ENCODE assay signal across 9 cellular contexts in the genomic region with DNA sequence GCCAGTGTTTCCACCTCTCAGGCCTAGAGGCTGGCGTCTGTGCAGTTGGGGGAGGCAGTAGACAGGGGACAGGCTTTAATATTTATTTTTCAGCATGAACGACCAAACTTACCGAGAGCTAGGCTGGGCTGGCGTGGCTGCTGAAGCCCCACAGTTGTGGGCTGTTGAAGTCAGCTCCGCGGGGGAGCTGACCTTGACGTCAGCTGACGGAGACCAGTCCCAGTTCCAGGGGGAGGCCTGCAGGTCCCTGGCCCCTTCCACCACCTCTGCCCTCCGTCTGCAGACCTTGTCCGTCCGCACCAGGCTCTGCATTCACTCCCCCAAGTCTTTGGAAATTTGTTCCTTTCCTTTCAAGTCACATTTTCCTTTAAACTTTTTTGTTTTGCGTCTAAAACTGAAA. TPM values are rescaled to one million over a fixed set of nuclear protein-coding genes. Genes with fewer than 3 reads are reported as not detected.
"Had no signal": no experiment of that assay in that cellular context is flagged by ENCODE, and none has a peak within 500 bp of the region (broad histone marks: within the 10 kb centered on the region; RNA-seq: fewer than 3 reads in every experiment).

No MANE protein-coding gene starts in this region.

- H3K4me3 ChIP-seq: GM23248, HAP-1 had no signal

- ATAC-seq: HCT116 had no signal

- H3K27ac ChIP-seq: GM23248, HL-60 had no signal

- H3K36me3 Mint-ChIP-seq: IgD-negative memory B cell had no signal

- H2AFZ ChIP-seq: GM23248 had no signal

- H3K4me3 Mint-ChIP-seq: HFFc6, IgD-negative memory B cell had no signal

- H3K27ac Mint-ChIP-seq: HFFc6 had no signal

- DNase-seq: GM23248, HFFc6, KG1 had no signal

- H3K36me3 ChIP-seq: HAP-1 had no signal

- H3K4me1 ChIP-seq: HAP-1 had no signal

- H3K9ac ChIP-seq: GM23248 had no signal

- H3K9me3 ChIP-seq: HAP-1 had no signal

RNA-seq across cellular contexts. Expression of a gene that starts 33.4 kb away (rescaled TPM):
- total RNA-seq: GM23248, H1, HepG2, HFFc6 had no signal
- polyA plus RNA-seq: GM23248, H1, HepG2, IgD-negative memory B cell had no signal
